ENCODE assay signal across 12 cellular contexts in the genomic region with DNA sequence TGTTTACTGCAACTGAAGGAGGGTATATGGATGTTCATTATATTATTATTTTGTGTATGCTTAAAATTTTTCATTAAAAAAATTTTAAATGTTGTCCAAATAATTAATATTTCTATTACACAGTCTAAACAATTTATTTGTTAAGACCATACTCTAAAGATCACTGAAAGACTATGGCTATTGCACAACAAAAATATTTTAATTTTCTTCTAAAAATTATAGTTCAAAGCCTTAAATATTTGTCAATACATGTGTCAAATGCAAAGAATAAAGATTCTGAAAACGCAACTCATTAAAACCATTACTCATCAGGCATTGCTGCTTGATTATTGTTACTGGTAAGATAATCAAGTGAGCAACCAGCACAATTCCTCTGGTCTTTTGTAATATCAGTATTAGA. TPM values are rescaled to one million over a fixed set of nuclear protein-coding genes. Genes with fewer than 3 reads are reported as not detected.
DNase-seq lines count a peak whose midpoint lies in the region; ATAC-seq and TF ChIP-seq lines count a peak whose summit lies in the region.
"Had no signal": no experiment of that assay in that cellular context is flagged by ENCODE, and none has a peak within 500 bp of the region (broad histone marks: within the 10 kb centered on the region; RNA-seq: fewer than 3 reads in every experiment).

No MANE protein-coding gene starts in this region.

- no peak for ATAC-seq in DND-41 (ENCODE audit: insufficient read depth, low read depth)

- H3K9ac ChIP-seq in DND-41 (ENCODE audit: low read depth, low read length): peak overlapping the region; percentile 71
- no peak overlapping the region for H3K9ac ChIP-seq in HUES48 (ENCODE audit: low read depth, low read length)

- peaks cover 7% of the 10 kb centered on the region for H4K20me1 ChIP-seq in DND-41 (ENCODE audit: insufficient read depth, low read length)

- TF ChIP-seq CTCF in DND-41 (IDR thresholded peaks at IDR 0.05; ENCODE audit: borderline replicate concordance, extremely low read depth, low read length, poor library complexity, severe bottlenecking) (no peak), mesothelial cell of epicardium (IDR thresholded peaks at IDR 0.05; ENCODE audit: unreplicated experiment) (no peak)

- no peak for DNase-seq in DND-41
- no peak for DNase-seq in activated T-helper 1 cell treated with anti-CD3 and anti-CD28 coated beads, Interleukin-12 subunit alpha, Interleukin-12 subunit beta, Interleukin-2, Interleukin-4 antibody, amounts not matched to agents 30 ng/mL and 10 ng/mL and 1 ng/mL, durations not matched to agents 14 hours and 24 hours and 36 hours (ENCODE audit: low spot score)
- DNase-seq in mesothelial cell of epicardium (ENCODE audit: low spot score in 2 of 2, unreplicated experiment in 2 of 2): no peak
- DNase-seq in GF-D8 (lab: John Stamatoyannopoulos, UW): no peak
- DNase-seq in epidermal melanocyte (ENCODE audit: insufficient read length, low spot score): no peak
- DNase-seq in NCI-H82 treated with DMSO at 0.1 percent for 48 hours (lab: John Stamatoyannopoulos, UW; ENCODE audit: unreplicated experiment): no peak
- DNase-seq: activated CD4-positive, alpha-beta T cell treated with anti-CD3 and anti-CD28 coated beads for 1 hour; NCI-H2107; NK-92 treated with Interleukin-12 subunit alpha and Interleukin-12 subunit beta, amount 100 ng/mL, for 24 hours had no signal

- H3K36me3 Mint-ChIP-seq in activated T-helper 1 cell treated with anti-CD3 and anti-CD28 coated beads, Interleukin-12 subunit alpha, Interleukin-12 subunit beta, Interleukin-2, Interleukin-4 antibody, amounts not matched to agents 30 ng/mL and 10 ng/mL and 1 ng/mL, durations not matched to agents 14 hours and 24 hours and 36 hours (ENCODE audit: low read depth): peaks cover 22% of the 10 kb centered on the region
- peaks cover 14% of the 10 kb centered on the region for H3K36me3 Mint-ChIP-seq in mesothelial cell of epicardium

- peaks cover 76% of the 10 kb centered on the region for H3K79me2 ChIP-seq in DND-41 (ENCODE audit: insufficient read depth, low read length)

- H3K27ac ChIP-seq in DND-41 (ENCODE audit: low read length) (peak overlapping the region; percentile 45; the same call in 1 of the 2 replicates), HUES48 (ENCODE audit: low read depth, low read length) (no peak overlapping the region)
- H3K27ac ChIP-seq: coronary artery, suprapubic skin had no signal

- H3K27me3 ChIP-seq in DND-41 (ENCODE audit: insufficient read depth, low read length, poor library complexity) (no peaks in the 10 kb centered on the region), HUES48 (ENCODE audit: control insufficient read depth, insufficient read depth, low read length) (no peaks in the 10 kb centered on the region)
- H3K27me3 ChIP-seq: suprapubic skin had no signal

- H3K36me3 ChIP-seq in DND-41 (ENCODE audit: insufficient read depth, low read length) (peaks cover 54% of the 10 kb centered on the region), HUES48 (ENCODE audit: control insufficient read depth, insufficient read depth, low read length) (peaks cover 57% of the 10 kb centered on the region)

- H3K4me1 Mint-ChIP-seq in activated T-helper 1 cell treated with anti-CD3 and anti-CD28 coated beads, Interleukin-12 subunit alpha, Interleukin-12 subunit beta, Interleukin-2, Interleukin-4 antibody, amounts not matched to agents 30 ng/mL and 10 ng/mL and 1 ng/mL, durations not matched to agents 14 hours and 24 hours and 36 hours (ENCODE audit: low read depth): peaks cover 39% of the 10 kb centered on the region
- peaks cover 23% of the 10 kb centered on the region for H3K4me1 Mint-ChIP-seq in mesothelial cell of epicardium

- H3K4me3 ChIP-seq in DND-41 (ENCODE audit: low read depth in 1 of 2, low read length in 2 of 2): peak overlapping the region; percentile 52 to 65; a peak in 3 of 4 replicates
- H3K4me3 ChIP-seq in HUES48 (ENCODE audit: low read depth, low read length): peak overlapping the region; percentile 99; the same call in 1 of the 2 replicates
- H3K4me3 ChIP-seq: coronary artery, suprapubic skin had no signal

- H3K27ac Mint-ChIP-seq in activated T-helper 1 cell treated with anti-CD3 and anti-CD28 coated beads, Interleukin-12 subunit alpha, Interleukin-12 subunit beta, Interleukin-2, Interleukin-4 antibody, amounts not matched to agents 30 ng/mL and 10 ng/mL and 1 ng/mL, durations not matched to agents 14 hours and 24 hours and 36 hours: no peak overlapping the region
- H3K27ac Mint-ChIP-seq in mesothelial cell of epicardium: no peak overlapping the region

- H3K9me3 Mint-ChIP-seq in activated T-helper 1 cell treated with anti-CD3 and anti-CD28 coated beads, Interleukin-12 subunit alpha, Interleukin-12 subunit beta, Interleukin-2, Interleukin-4 antibody, amounts not matched to agents 30 ng/mL and 10 ng/mL and 1 ng/mL, durations not matched to agents 14 hours and 24 hours and 36 hours: no peaks in the 10 kb centered on the region
- H3K9me3 Mint-ChIP-seq in mesothelial cell of epicardium: no peaks in the 10 kb centered on the region

- intact Hi-C loops in activated T-helper 1 cell treated with anti-CD3 and anti-CD28 coated beads, Interleukin-12 subunit alpha, Interleukin-12 subunit beta, Interleukin-2, Interleukin-4 antibody, amounts not matched to agents 30 ng/mL and 10 ng/mL and 1 ng/mL, durations not matched to agents 14 hours and 24 hours and 36 hours (cut with micrococcal nuclease): loop anchor here (5.0 kb wide), 3 partner anchors 93 to 1667 kb away; a partner anchor contains a TSS

- peaks cover 6% of the 10 kb centered on the region for H3K27me3 Mint-ChIP-seq in activated T-helper 1 cell treated with anti-CD3 and anti-CD28 coated beads, Interleukin-12 subunit alpha, Interleukin-12 subunit beta, Interleukin-2, Interleukin-4 antibody, amounts not matched to agents 30 ng/mL and 10 ng/mL and 1 ng/mL, durations not matched to agents 14 hours and 24 hours and 36 hours (ENCODE audit: insufficient read depth)
- H3K27me3 Mint-ChIP-seq in mesothelial cell of epicardium (ENCODE audit: low read depth): no peaks in the 10 kb centered on the region

- no peak overlapping the region for H2AFZ ChIP-seq in DND-41 (ENCODE audit: low read depth, low read length)

- H3K4me1 ChIP-seq in DND-41 (ENCODE audit: insufficient read depth, low read length): peaks cover 57% of the 10 kb centered on the region
- H3K4me1 ChIP-seq in HUES48 (ENCODE audit: control insufficient read depth, insufficient read depth, low read length): peaks cover 13% of the 10 kb centered on the region

- peak overlapping the region; percentile 93 for H3K4me3 Mint-ChIP-seq in activated T-helper 1 cell treated with anti-CD3 and anti-CD28 coated beads, Interleukin-12 subunit alpha, Interleukin-12 subunit beta, Interleukin-2, Interleukin-4 antibody, amounts not matched to agents 30 ng/mL and 10 ng/mL and 1 ng/mL, durations not matched to agents 14 hours and 24 hours and 36 hours
- peak overlapping the region; percentile 93 for H3K4me3 Mint-ChIP-seq in mesothelial cell of epicardium

- H3K9me3 ChIP-seq in DND-41 (ENCODE audit: insufficient read depth, low read length, severe bottlenecking) (no peaks in the 10 kb centered on the region), HUES48 (ENCODE audit: control insufficient read depth, insufficient read depth, low read length) (no peaks in the 10 kb centered on the region)
- H3K9me3 ChIP-seq: suprapubic skin had no signal

- H3K4me2 ChIP-seq in DND-41 (ENCODE audit: insufficient read depth, low read length): peak overlapping the region; percentile 81

RNA-seq across cellular contexts. Expression of a gene that starts 2.2 kb away (rescaled TPM):
- total RNA-seq in activated T-helper 1 cell treated with anti-CD3 and anti-CD28 coated beads, Interleukin-12 subunit alpha, Interleukin-12 subunit beta, Interleukin-2, Interleukin-4 antibody, amounts not matched to agents 30 ng/mL and 10 ng/mL and 1 ng/mL, durations not matched to agents 14 hours and 24 hours and 36 hours: 49.7 and 57.1 TPM in 2 replicates
- total RNA-seq in mesothelial cell of epicardium: 19.5 to 22.0 TPM (median 19.9 TPM) in 3 replicates
